In the genomic region with DNA sequence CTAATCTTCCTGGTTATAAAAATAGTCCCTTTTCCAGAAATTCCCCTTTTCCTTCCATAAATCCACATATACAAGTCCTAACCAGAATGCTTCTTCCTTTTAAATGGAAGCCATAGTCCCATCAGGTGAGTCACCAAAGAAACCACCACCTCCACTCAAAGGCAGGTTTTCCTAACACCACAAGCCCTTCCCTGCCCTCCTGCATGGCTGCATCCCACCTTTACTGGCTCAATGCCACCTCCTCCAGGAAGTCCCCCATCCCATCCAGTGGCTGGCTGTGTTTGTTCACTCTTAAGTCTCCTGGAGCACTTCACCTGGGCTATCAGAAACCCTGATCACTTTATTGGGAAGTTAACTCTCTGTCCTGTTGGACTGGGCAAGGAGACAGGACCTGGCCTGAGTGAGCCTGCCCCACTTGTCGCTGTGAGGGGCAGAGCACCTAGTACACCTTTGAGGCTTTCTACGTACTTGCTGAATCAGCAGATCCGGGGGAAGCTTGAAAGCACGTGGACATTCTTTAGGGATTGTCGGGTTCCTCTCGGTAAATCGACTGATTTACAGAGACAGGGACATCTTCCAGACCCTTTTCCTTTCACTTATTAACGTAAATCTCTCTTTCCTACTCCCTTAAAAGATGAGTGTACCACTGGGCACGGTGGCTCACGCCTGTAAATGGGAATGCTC, we compare ENCODE assay signal across 1 cellular context.
TF ChIP-seq lines count a peak whose summit lies in the region.

No MANE protein-coding gene starts in this region.

TF ChIP-seq in endothelial cell of umbilical vein, 7 proteins besides CTCF, POLR2A, EP300 and RAD21:
- no peak for TF ChIP-seq MYC (IDR thresholded peaks at IDR 0.05; ENCODE audit: low read depth, low read length)
- TF ChIP-seq EZH2 (IDR thresholded peaks at IDR 0.05; ENCODE audit: borderline replicate concordance, low read depth, low read length, severe bottlenecking) = no peak
- TF ChIP-seq GATA2 (IDR thresholded peaks at IDR 0.05; ENCODE audit: insufficient read depth, insufficient read length, low read depth, low read length) = no peak
- TF ChIP-seq JUN (IDR thresholded peaks at IDR 0.05; ENCODE audit: borderline replicate concordance, insufficient read depth, insufficient read length, low read depth) = no peak
- TF ChIP-seq, protein P1, sequence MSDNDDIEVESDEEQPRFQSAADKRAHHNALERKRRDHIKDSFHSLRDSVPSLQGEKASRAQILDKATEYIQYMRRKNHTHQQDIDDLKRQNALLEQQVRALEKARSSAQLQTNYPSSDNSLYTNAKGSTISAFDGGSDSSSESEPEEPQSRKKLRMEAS (IDR thresholded peaks at IDR 0.05; ENCODE audit: insufficient read depth, insufficient read length) = no peak
- TF ChIP-seq FOS (IDR thresholded peaks at IDR 0.05; ENCODE audit: borderline replicate concordance, insufficient read depth, low read length) = no peak
- TF ChIP-seq POLR2AphosphoS5 (IDR thresholded peaks at IDR 0.05; ENCODE audit: insufficient read depth, low read depth, low read length) = no peak
